In genomic region chr16:86726340-86726739, GRCh38 we compare ENCODE assay signal across 30 cellular contexts.
"Had no signal": no experiment of that assay in that cellular context is flagged by ENCODE, and none has a peak within 500 bp of the region (broad histone marks: within the 10 kb centered on the region; RNA-seq: fewer than 3 reads in every experiment).

No MANE protein-coding gene starts in this region.

- H3K4me1 ChIP-seq: colonic mucosa, esophagus muscularis mucosa, foreskin keratinocyte, gastroesophageal sphincter, left lung, pancreas, stomach, testis, transverse colon had no signal

- H3K27me3 ChIP-seq: pancreas, right atrium auricular region, testis had no signal

- H3K4me3 ChIP-seq: colonic mucosa, esophagus muscularis mucosa, gastroesophageal sphincter, heart right ventricle, left lung, mucosa of descending colon, pancreas, right atrium auricular region, smooth muscle cell, stomach, testis, transverse colon had no signal

- H3K27ac ChIP-seq: colonic mucosa, esophagus muscularis mucosa, foreskin keratinocyte, gastroesophageal sphincter, heart right ventricle, left lung, neutrophil, pancreas, right atrium auricular region, stomach, testis, transverse colon had no signal

- H3K36me3 ChIP-seq: colonic mucosa, esophagus muscularis mucosa, gastroesophageal sphincter, heart right ventricle, left lung, neutrophil, pancreas, right atrium auricular region, stomach, transverse colon had no signal

- H3K4me2 ChIP-seq: smooth muscle cell had no signal

- H3K4me3 Mint-ChIP-seq: dendritic cell treated with granulocyte-macrophage colony-stimulating factor and Interleukin-4, amounts not matched to agents 40 ng/mL and 50 ng/mL, for 4 days; endodermal cell; mesothelial cell of epicardium; naive B cell; natural killer cell treated with Interleukin-12 subunit alpha and Interleukin-12 subunit beta and Interleukin-15 and Interleukin-18, amount 100 ng/mL, for 72 hours; neural crest cell; stimulated activated effector memory CD8-positive, alpha-beta T cell treated with anti-CD3 and anti-CD28 coated beads, Interleukin-12 subunit alpha, Interleukin-12 subunit beta, amount 100 ng/mL, for 72 hours had no signal

- H3K9me3 Mint-ChIP-seq: dendritic cell treated with granulocyte-macrophage colony-stimulating factor and Interleukin-4, amounts not matched to agents 40 ng/mL and 50 ng/mL, for 4 days; endodermal cell; mesothelial cell of epicardium; natural killer cell treated with Interleukin-12 subunit alpha and Interleukin-12 subunit beta and Interleukin-15 and Interleukin-18, amount 100 ng/mL, for 72 hours; neural crest cell; stimulated activated effector memory CD8-positive, alpha-beta T cell treated with anti-CD3 and anti-CD28 coated beads, Interleukin-12 subunit alpha, Interleukin-12 subunit beta, amount 100 ng/mL, for 72 hours had no signal

- H3K4me1 Mint-ChIP-seq: endodermal cell; naive B cell; stimulated activated effector memory CD8-positive, alpha-beta T cell treated with anti-CD3 and anti-CD28 coated beads, Interleukin-12 subunit alpha, Interleukin-12 subunit beta, amount 100 ng/mL, for 72 hours had no signal

- ATAC-seq: foreskin keratinocyte; gastroesophageal sphincter; left lung; mucosa of descending colon; natural killer cell treated with Interleukin-12 subunit alpha and Interleukin-12 subunit beta and Interleukin-15 and Interleukin-18, amount 100 ng/mL, for 72 hours; pancreas; sciatic nerve; stimulated activated effector memory CD8-positive, alpha-beta T cell treated with anti-CD3 and anti-CD28 coated beads, Interleukin-12 subunit alpha, Interleukin-12 subunit beta, amount 100 ng/mL, for 72 hours had no signal

- H3K27ac Mint-ChIP-seq: dendritic cell treated with granulocyte-macrophage colony-stimulating factor and Interleukin-4, amounts not matched to agents 40 ng/mL and 50 ng/mL, for 4 days; endodermal cell; mesothelial cell of epicardium; naive B cell; natural killer cell treated with Interleukin-12 subunit alpha and Interleukin-12 subunit beta and Interleukin-15 and Interleukin-18, amount 100 ng/mL, for 72 hours; progenitor cell of endocrine pancreas; stimulated activated effector memory CD8-positive, alpha-beta T cell treated with anti-CD3 and anti-CD28 coated beads, Interleukin-12 subunit alpha, Interleukin-12 subunit beta, amount 100 ng/mL, for 72 hours had no signal

- DNase-seq: colonic mucosa; effector CD8-positive, alpha-beta T cell; endodermal cell; foreskin keratinocyte; hippocampal formation; left cardiac atrium; left lung; mesenchymal stem cell; mucosa of descending colon; naive B cell; pancreas; stimulated activated CD4-positive, alpha-beta T cell treated with anti-CD3 and anti-CD28 coated beads, Interleukin-2, amount 100 ng/mL, for 24 hours; stimulated activated CD4-positive, alpha-beta T cell treated with anti-CD3 and anti-CD28 coated beads, Interleukin-4, amount 100 ng/mL, for 24 hours; stimulated activated naive CD4-positive, alpha-beta T cell treated with Interleukin-2 at 50 U/mL for 16 hours; stomach; testis; transverse colon had no signal

- H3K36me3 Mint-ChIP-seq: mesothelial cell of epicardium; naive B cell; natural killer cell treated with Interleukin-12 subunit alpha and Interleukin-12 subunit beta and Interleukin-15 and Interleukin-18, amount 100 ng/mL, for 72 hours; stimulated activated effector memory CD8-positive, alpha-beta T cell treated with anti-CD3 and anti-CD28 coated beads, Interleukin-12 subunit alpha, Interleukin-12 subunit beta, amount 100 ng/mL, for 72 hours had no signal

- H3K9me3 ChIP-seq: colonic mucosa, esophagus muscularis mucosa, gastroesophageal sphincter, left lung, mucosa of descending colon, neutrophil, pancreas, right atrium auricular region, testis, transverse colon had no signal
